26 cellular contexts compared by ENCODE assay signal in genomic region chr2:2041256-2041824, GRCh38.
"Had no signal": no experiment of that assay in that cellular context is flagged by ENCODE, and none has a peak within 500 bp of the region (broad histone marks: within the 10 kb centered on the region; RNA-seq: fewer than 3 reads in every experiment).

No MANE protein-coding gene starts in this region.

- H3K36me3 ChIP-seq: gastroesophageal sphincter, heart left ventricle, left lung, neutrophil, prostate gland, right atrium auricular region, spleen, suprapubic skin, transverse colon, upper lobe of right lung, uterus had no signal

- H3K36me3 Mint-ChIP-seq: mesothelial cell of epicardium; naive B cell; natural killer cell treated with Interleukin-12 subunit alpha and Interleukin-12 subunit beta and Interleukin-15 and Interleukin-18, amount 100 ng/mL, for 72 hours; stimulated activated memory B cell treated with anti-CD40 and anti-IgM and Interleukin-4, amounts not matched to agents 10 μg/mL and 1 μg/mL and 100 μg/mL, for 72 hours had no signal

- DNase-seq: dorsolateral prefrontal cortex; effector CD4-positive, alpha-beta T cell; foreskin fibroblast; heart left ventricle; kidney; left lung; mesenchymal stem cell; mucosa of descending colon; naive B cell; spleen; stimulated activated CD4-positive, alpha-beta T cell treated with anti-CD3 and anti-CD28 coated beads, Interleukin-4, amount 100 ng/mL, for 4 hours; transverse colon; upper lobe of right lung; uterus had no signal

- H3K4me3 ChIP-seq: dorsolateral prefrontal cortex, gastroesophageal sphincter, heart left ventricle, hepatocyte, left lung, mucosa of descending colon, prostate gland, right atrium auricular region, skin epidermis, spleen, suprapubic skin, transverse colon, upper lobe of right lung, uterus had no signal

- H3K4me3 Mint-ChIP-seq: mesothelial cell of epicardium; naive B cell; natural killer cell treated with Interleukin-12 subunit alpha and Interleukin-12 subunit beta and Interleukin-15 and Interleukin-18, amount 100 ng/mL, for 72 hours; neural crest cell; stimulated activated memory B cell treated with anti-CD40 and anti-IgM and Interleukin-4, amounts not matched to agents 10 μg/mL and 1 μg/mL and 100 μg/mL, for 72 hours; stimulated activated naive CD8-positive, alpha-beta T cell treated with anti-CD3 and anti-CD28 coated beads, Interleukin-15, Interleukin-2, amounts not matched to agents 100 ng/mL and 50 ng/mL, for 24 hours had no signal

- H3K27ac Mint-ChIP-seq: mesothelial cell of epicardium; naive B cell; natural killer cell treated with Interleukin-12 subunit alpha and Interleukin-12 subunit beta and Interleukin-15 and Interleukin-18, amount 100 ng/mL, for 72 hours; stimulated activated memory B cell treated with anti-CD40 and anti-IgM and Interleukin-4, amounts not matched to agents 10 μg/mL and 1 μg/mL and 100 μg/mL, for 72 hours; stimulated activated naive CD8-positive, alpha-beta T cell treated with anti-CD3 and anti-CD28 coated beads, Interleukin-15, Interleukin-2, amounts not matched to agents 100 ng/mL and 50 ng/mL, for 24 hours had no signal

- H3K9me3 ChIP-seq: gastroesophageal sphincter, heart left ventricle, left lung, mucosa of descending colon, neutrophil, prostate gland, right atrium auricular region, spleen, suprapubic skin, transverse colon, upper lobe of right lung, uterus had no signal

- H3K27me3 ChIP-seq: dorsolateral prefrontal cortex, heart left ventricle, hepatocyte, left lung, neutrophil, right atrium auricular region, spleen, suprapubic skin, transverse colon, uterus had no signal

- ATAC-seq: gastroesophageal sphincter; heart left ventricle; left lung; mucosa of descending colon; natural killer cell treated with Interleukin-12 subunit alpha and Interleukin-12 subunit beta and Interleukin-15 and Interleukin-18, amount 100 ng/mL, for 72 hours; stimulated activated memory B cell treated with anti-CD40 and anti-IgM and Interleukin-4, amounts not matched to agents 10 μg/mL and 1 μg/mL and 100 μg/mL, for 72 hours; upper lobe of right lung had no signal

- H3K9me3 Mint-ChIP-seq: mesothelial cell of epicardium; natural killer cell treated with Interleukin-12 subunit alpha and Interleukin-12 subunit beta and Interleukin-15 and Interleukin-18, amount 100 ng/mL, for 72 hours; neural crest cell; stimulated activated naive CD8-positive, alpha-beta T cell treated with anti-CD3 and anti-CD28 coated beads, Interleukin-15, Interleukin-2, amounts not matched to agents 100 ng/mL and 50 ng/mL, for 24 hours had no signal

- H3K4me1 ChIP-seq: gastroesophageal sphincter, left lung, prostate gland, spleen, suprapubic skin, transverse colon, upper lobe of right lung, uterus had no signal

- H3K27ac ChIP-seq: gastroesophageal sphincter, heart left ventricle, hepatocyte, left lung, neutrophil, prostate gland, right atrium auricular region, skin epidermis, spleen, suprapubic skin, transverse colon, upper lobe of right lung, uterus had no signal

- H3K4me1 Mint-ChIP-seq: mesothelial cell of epicardium; naive B cell; stimulated activated memory B cell treated with anti-CD40 and anti-IgM and Interleukin-4, amounts not matched to agents 10 μg/mL and 1 μg/mL and 100 μg/mL, for 72 hours had no signal
